Comparison of ENCODE assay signal across 8 cellular contexts in the genomic region with DNA sequence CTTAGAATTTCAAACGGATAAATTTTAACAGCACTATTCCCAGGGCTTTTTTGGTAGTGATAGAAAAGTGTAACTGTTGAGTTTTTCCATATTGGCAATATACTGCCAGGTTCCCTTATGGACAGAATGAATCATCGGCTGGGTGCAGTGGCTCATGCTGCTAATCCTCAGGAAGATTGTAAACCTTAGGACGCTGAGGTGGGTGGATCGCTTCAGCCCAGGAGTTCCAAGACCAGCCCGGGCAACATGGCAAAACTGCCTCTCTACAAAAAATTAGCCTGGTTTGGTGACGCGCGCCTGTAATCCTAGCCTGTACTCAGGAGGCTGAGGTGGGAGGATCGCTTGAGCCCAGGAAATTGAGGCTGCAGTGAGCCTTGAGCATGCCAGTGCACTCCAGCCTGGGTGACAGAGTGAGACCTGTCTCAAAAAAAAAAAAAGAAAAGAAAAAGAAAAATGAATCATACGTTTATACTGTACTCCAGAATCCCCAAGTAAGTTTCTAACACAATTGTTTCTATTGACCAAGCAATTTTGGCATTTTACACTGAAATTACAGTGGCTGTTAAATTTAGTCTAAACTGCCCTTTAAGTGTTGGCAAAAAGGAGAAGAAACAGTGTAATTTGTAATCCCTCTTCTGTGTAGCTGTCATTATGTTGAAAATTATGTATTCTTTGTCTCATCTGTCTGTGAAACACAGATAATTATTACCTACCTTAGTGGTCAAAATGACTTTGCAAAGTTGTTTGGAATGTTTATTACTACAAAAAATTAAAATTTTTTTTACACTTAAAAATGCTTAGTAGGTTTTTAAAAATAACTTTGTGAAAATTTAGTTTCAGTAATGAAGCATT. TPM values are rescaled to one million over a fixed set of nuclear protein-coding genes. Genes with fewer than 3 reads are reported as not detected.
DNase-seq lines count a peak whose midpoint lies in the region; ATAC-seq and TF ChIP-seq lines count a peak whose summit lies in the region.

No MANE protein-coding gene starts in this region.

- H3K4me3 ChIP-seq in Caco-2 (ENCODE audit: low read depth, low read length): peak overlapping the region; percentile 60
- H3K4me3 ChIP-seq in mesendoderm (ENCODE audit: low read length): no peak overlapping the region
- H3K4me3 ChIP-seq in upper lobe of left lung: no peak overlapping the region

- H3K79me1 ChIP-seq in mesendoderm (ENCODE audit: low read length): peaks cover 6% of the 10 kb centered on the region

- H4K5ac ChIP-seq in mesendoderm (ENCODE audit: low read length): no peak overlapping the region

- TF ChIP-seq CTCF in Caco-2 (IDR thresholded peaks at IDR 0.05; ENCODE audit: insufficient read depth in 1 of 2, low read depth in 1 of 2, low read length in 1 of 2, severe bottlenecking in 1 of 2, unreplicated experiment in 1 of 2): no peak
- no peak for TF ChIP-seq CTCF in upper lobe of left lung (IDR thresholded peaks at IDR 0.05)

- H3K4me1 ChIP-seq in Caco-2 (0 out of 2 replicates have a peak, but pooled peaks cover 5% of the 10 kb centered on the region), mesendoderm (ENCODE audit: control insufficient read depth, low read depth, low read length) (no peaks in the 10 kb centered on the region), upper lobe of left lung (peaks cover 17 to 29% (median 27%) of the 10 kb centered on the region in 4 donors)

- TF ChIP-seq EP300 in upper lobe of left lung (IDR thresholded peaks at IDR 0.05): no peak

- H3K36me3 Mint-ChIP-seq in Caco-2 (ENCODE audit: insufficient read depth, unreplicated experiment): peaks cover 13% of the 10 kb centered on the region
- H3K36me3 Mint-ChIP-seq in activated naive CD8-positive, alpha-beta T cell treated with anti-CD3 and anti-CD28 coated beads, Interleukin-2, amount 50 U/mL, for 24 hours (ENCODE audit: low read depth): peaks cover 17% of the 10 kb centered on the region

- H3K4ac ChIP-seq in mesendoderm (ENCODE audit: low read depth, low read length): no peak overlapping the region

- DNase-seq in Caco-2: peak in 1 of 2 experiments; percentile 18
- DNase-seq in HT1080 (ENCODE audit: low read depth): peak; percentile 58
- DNase-seq in activated naive CD8-positive, alpha-beta T cell treated with anti-CD3 and anti-CD28 coated beads, Interleukin-2, amount 50 U/mL, for 24 hours: no peak
- no peak for DNase-seq in mesendoderm
- DNase-seq in upper lobe of left lung: no peak
- DNase-seq in NCI-H226: no peak

- H3K79me2 ChIP-seq in mesendoderm (ENCODE audit: control insufficient read depth, insufficient read depth, low read length): peaks cover 14% of the 10 kb centered on the region

- no TSS peak for BruUV-seq in Caco-2 (replicated peaks; lab: Mats Ljungman, UMichigan)

- H3K27me3 Mint-ChIP-seq in Caco-2 (ENCODE audit: insufficient read depth, unreplicated experiment): no peaks in the 10 kb centered on the region
- H3K27me3 Mint-ChIP-seq in activated naive CD8-positive, alpha-beta T cell treated with anti-CD3 and anti-CD28 coated beads, Interleukin-2, amount 50 U/mL, for 24 hours: no peaks in the 10 kb centered on the region

- no peak overlapping the region for H2AK5ac ChIP-seq in mesendoderm (ENCODE audit: low read length)

- CTCF ChIA-PET in Caco-2 (lab: Charles Lee): no interaction called here

- no peak overlapping the region for H2BK5ac ChIP-seq in mesendoderm (ENCODE audit: low read length)

- H2BK15ac ChIP-seq in mesendoderm (replicated peaks; ENCODE audit: low read depth): no peak overlapping the region

- no peak overlapping the region for H2BK120ac ChIP-seq in mesendoderm (ENCODE audit: low read depth, low read length)

- H3K56ac ChIP-seq in mesendoderm (ENCODE audit: low read length): no peak overlapping the region

- H3K9me3 Mint-ChIP-seq in Caco-2 (ENCODE audit: unreplicated experiment): no peaks in the 10 kb centered on the region
- H3K9me3 Mint-ChIP-seq in activated naive CD8-positive, alpha-beta T cell treated with anti-CD3 and anti-CD28 coated beads, Interleukin-2, amount 50 U/mL, for 24 hours: no peaks in the 10 kb centered on the region

- no peak for ATAC-seq in activated naive CD8-positive, alpha-beta T cell treated with anti-CD3 and anti-CD28 coated beads, Interleukin-2, amount 50 U/mL, for 24 hours
- ATAC-seq in upper lobe of left lung (ENCODE audit: low FRiP score in 2 of 2) (no peak), HG02642 (IDR thresholded peaks at IDR 0.05; ENCODE audit: poor library complexity, unreplicated experiment) (no peak), HG03457 (IDR thresholded peaks at IDR 0.05; ENCODE audit: unreplicated experiment) (no peak)

- H3K9me3 ChIP-seq in Caco-2 (no peaks in the 10 kb centered on the region), upper lobe of left lung (no peaks in the 10 kb centered on the region)

- peak overlapping the region; percentile 6 for H4K8ac ChIP-seq in mesendoderm (ENCODE audit: low read depth, low read length)

- no CpG with 5 or more reads among the region's 10 CpGs for WGBS in mesendoderm (ENCODE audit: extremely low coverage, insufficient coverage, low lambda C conversion rate)
- 93% methylated on average over 10 of the region's 10 CpGs for WGBS in upper lobe of left lung, 2 donors

- H3K27ac Mint-ChIP-seq in Caco-2 (ENCODE audit: unreplicated experiment): no peak overlapping the region
- peak overlapping the region; percentile 21 for H3K27ac Mint-ChIP-seq in activated naive CD8-positive, alpha-beta T cell treated with anti-CD3 and anti-CD28 coated beads, Interleukin-2, amount 50 U/mL, for 24 hours

- H3K27ac ChIP-seq in mesendoderm (ENCODE audit: low read depth, low read length) (no peak overlapping the region), upper lobe of left lung (no peak overlapping the region)

- H3K23ac ChIP-seq in mesendoderm (ENCODE audit: low read length): no peak overlapping the region

- H3K9ac ChIP-seq in mesendoderm (ENCODE audit: low read length): no peak overlapping the region

- peak overlapping the region; percentile 97 for H3K4me3 Mint-ChIP-seq in Caco-2 (ENCODE audit: unreplicated experiment)
- peak overlapping the region; percentile 89 for H3K4me3 Mint-ChIP-seq in activated naive CD8-positive, alpha-beta T cell treated with anti-CD3 and anti-CD28 coated beads, Interleukin-2, amount 50 U/mL, for 24 hours

- POLR2A ChIA-PET in Caco-2 (lab: Charles Lee): no interaction called here

- no peaks in the 10 kb centered on the region for H3K4me1 Mint-ChIP-seq in Caco-2 (ENCODE audit: low read depth, unreplicated experiment)
- peaks cover 37% of the 10 kb centered on the region for H3K4me1 Mint-ChIP-seq in activated naive CD8-positive, alpha-beta T cell treated with anti-CD3 and anti-CD28 coated beads, Interleukin-2, amount 50 U/mL, for 24 hours

- intact Hi-C loops in Caco-2 (cut with micrococcal nuclease; ENCODE audit: unreplicated experiment): no loop called here

- TF ChIP-seq POLR2A in upper lobe of left lung (IDR thresholded peaks at IDR 0.05): no peak

- H3K36me3 ChIP-seq in Caco-2 (ENCODE audit: control insufficient read depth, insufficient read depth, low read length) (no peaks in the 10 kb centered on the region; the same call in 1 of the 2 replicates), mesendoderm (ENCODE audit: control insufficient read depth, insufficient read depth, low read length) (no peaks in the 10 kb centered on the region), upper lobe of left lung (no peaks in the 10 kb centered on the region)

- no peak overlapping the region for H3K18ac ChIP-seq in mesendoderm (ENCODE audit: low read length)

- H3K27me3 ChIP-seq in Caco-2 (replicated peaks; ENCODE audit: control insufficient read depth, insufficient read depth, low read length) (no peaks in the 10 kb centered on the region), mesendoderm (ENCODE audit: insufficient read depth, low read length, poor library complexity) (no peaks in the 10 kb centered on the region), upper lobe of left lung (no peaks in the 10 kb centered on the region)

- H3K4me2 ChIP-seq in mesendoderm (ENCODE audit: low read length): no peak overlapping the region

RNA-seq across cellular contexts. Expression of gene SLC30A9, which starts 1.8 kb away (rescaled TPM):
- 54.7 and 57.1 TPM in 2 replicates for total RNA-seq in Caco-2 (2022)
- total RNA-seq in HT1080 (2014; rRNA removed; shearing (Covaris generic)): 62.4 and 84.8 TPM in 2 replicates
- 47.9 and 62.1 TPM in 2 replicates for polyA plus RNA-seq in HT1080 (2015; cell fraction: cytosol; rRNA removed)
- 32.0 and 34.1 TPM in 2 replicates for polyA plus RNA-seq in HT1080 (2015; cell fraction: nucleus; rRNA removed)
- 35.2 TPM for polyA plus RNA-seq in mesendoderm (2013, experiment 1 of 2)
- polyA plus RNA-seq in mesendoderm (2013, experiment 2 of 2): 35.1 TPM
- total RNA-seq in upper lobe of left lung: 10 to 100 TPM; 21.6 to 66.9 (median 45.1) TPM

RNA-seq across cellular contexts. Expression of gene DCAF4L1, which starts 10.6 kb away (rescaled TPM):
- 0.23 and 0.36 TPM in 2 replicates for total RNA-seq in Caco-2 (2022)
- 0.19 and 0.33 TPM in 2 replicates for total RNA-seq in HT1080 (2014; rRNA removed; shearing (Covaris generic))
- polyA plus RNA-seq in HT1080 (2015; cell fraction: cytosol; rRNA removed): 0.14 TPM in 2 replicates
- polyA plus RNA-seq in HT1080 (2015; cell fraction: nucleus; rRNA removed): 0.94 and 1.2 TPM in 2 replicates
- polyA plus RNA-seq in mesendoderm (2013, experiment 1 of 2): 0.10 TPM
- 0.10 TPM for polyA plus RNA-seq in mesendoderm (2013, experiment 2 of 2)
- total RNA-seq in upper lobe of left lung: 1 to 10 TPM in 1 of 6 donors, under 1 TPM in 5; under 0.01 to 1.4 (median 0.29) TPM

RNA-seq across cellular contexts. Expression of gene TMEM33, which starts 56.9 kb away (rescaled TPM):
- total RNA-seq in Caco-2 (2022) (66.2 and 78.0 TPM in 2 replicates), upper lobe of left lung (10 to 100 TPM; 14.7 to 68.9 (median 46.9) TPM)
- 113 and 161 TPM in 2 replicates for total RNA-seq in HT1080 (2014; rRNA removed; shearing (Covaris generic))
- polyA plus RNA-seq in HT1080 (2015; cell fraction: cytosol; rRNA removed): 74.3 and 84.1 TPM in 2 replicates
- 91.2 and 97.1 TPM in 2 replicates for polyA plus RNA-seq in HT1080 (2015; cell fraction: nucleus; rRNA removed)
- 71.1 TPM for polyA plus RNA-seq in mesendoderm (2013, experiment 1 of 2)
- polyA plus RNA-seq in mesendoderm (2013, experiment 2 of 2): 72.8 TPM
